2 cellular contexts compared by ENCODE assay signal in the genomic region with DNA sequence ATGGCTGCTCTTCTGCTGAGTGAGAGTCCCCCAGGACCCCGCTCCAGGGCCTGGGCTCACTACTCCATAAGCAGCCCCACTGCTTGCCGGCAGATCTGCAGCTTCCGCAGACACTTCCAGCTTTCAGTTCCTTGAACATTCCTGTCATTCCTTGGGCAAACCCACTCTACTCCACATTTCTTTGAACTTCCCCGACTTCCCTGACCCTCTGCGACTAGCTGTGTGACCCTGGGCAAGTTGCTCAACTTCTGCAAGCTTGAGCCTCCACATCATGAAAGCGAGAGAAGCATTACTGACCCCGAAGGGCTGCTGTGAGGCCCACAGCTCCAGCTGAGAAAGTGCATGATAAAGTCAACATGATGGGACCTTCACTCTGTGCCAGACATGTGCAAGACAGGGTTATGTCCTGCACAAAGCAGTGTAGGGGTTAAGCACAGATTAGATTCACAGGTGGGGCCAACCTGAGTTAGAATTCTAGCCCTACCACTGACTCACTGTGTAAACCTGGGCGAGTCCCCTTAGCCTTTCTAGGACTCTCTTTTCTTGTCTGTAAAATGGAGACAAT.
TF ChIP-seq lines count a peak whose summit lies in the region.

No MANE protein-coding gene starts in this region.

TF ChIP-seq in IMR-90, 13 proteins besides CTCF, POLR2A, EP300 and RAD21 (continued from another document):
- TF ChIP-seq MAFK (IDR thresholded peaks at IDR 0.05; ENCODE audit: low read depth, low read length), result no peak

TF ChIP-seq in liver, 16 proteins besides CTCF, POLR2A, EP300 and RAD21:
- TF ChIP-seq, protein P1, sequence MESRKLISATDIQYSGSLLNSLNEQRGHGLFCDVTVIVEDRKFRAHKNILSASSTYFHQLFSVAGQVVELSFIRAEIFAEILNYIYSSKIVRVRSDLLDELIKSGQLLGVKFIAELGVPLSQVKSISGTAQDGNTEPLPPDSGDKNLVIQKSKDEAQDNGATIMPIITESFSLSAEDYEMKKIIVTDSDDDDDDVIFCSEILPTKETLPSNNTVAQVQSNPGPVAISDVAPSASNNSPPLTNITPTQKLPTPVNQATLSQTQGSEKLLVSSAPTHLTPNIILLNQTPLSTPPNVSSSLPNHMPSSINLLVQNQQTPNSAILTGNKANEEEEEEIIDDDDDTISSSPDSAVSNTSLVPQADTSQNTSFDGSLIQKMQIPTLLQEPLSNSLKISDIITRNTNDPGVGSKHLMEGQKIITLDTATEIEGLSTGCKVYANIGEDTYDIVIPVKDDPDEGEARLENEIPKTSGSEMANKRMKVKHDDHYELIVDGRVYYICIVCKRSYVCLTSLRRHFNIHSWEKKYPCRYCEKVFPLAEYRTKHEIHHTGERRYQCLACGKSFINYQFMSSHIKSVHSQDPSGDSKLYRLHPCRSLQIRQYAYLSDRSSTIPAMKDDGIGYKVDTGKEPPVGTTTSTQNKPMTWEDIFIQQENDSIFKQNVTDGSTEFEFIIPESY (IDR thresholded peaks at IDR 0.05), result no peak
- TF ChIP-seq NR2F2 (IDR thresholded peaks at IDR 0.05), result peak; percentile 67
